8 cellular contexts compared by ENCODE assay signal in the genomic region with DNA sequence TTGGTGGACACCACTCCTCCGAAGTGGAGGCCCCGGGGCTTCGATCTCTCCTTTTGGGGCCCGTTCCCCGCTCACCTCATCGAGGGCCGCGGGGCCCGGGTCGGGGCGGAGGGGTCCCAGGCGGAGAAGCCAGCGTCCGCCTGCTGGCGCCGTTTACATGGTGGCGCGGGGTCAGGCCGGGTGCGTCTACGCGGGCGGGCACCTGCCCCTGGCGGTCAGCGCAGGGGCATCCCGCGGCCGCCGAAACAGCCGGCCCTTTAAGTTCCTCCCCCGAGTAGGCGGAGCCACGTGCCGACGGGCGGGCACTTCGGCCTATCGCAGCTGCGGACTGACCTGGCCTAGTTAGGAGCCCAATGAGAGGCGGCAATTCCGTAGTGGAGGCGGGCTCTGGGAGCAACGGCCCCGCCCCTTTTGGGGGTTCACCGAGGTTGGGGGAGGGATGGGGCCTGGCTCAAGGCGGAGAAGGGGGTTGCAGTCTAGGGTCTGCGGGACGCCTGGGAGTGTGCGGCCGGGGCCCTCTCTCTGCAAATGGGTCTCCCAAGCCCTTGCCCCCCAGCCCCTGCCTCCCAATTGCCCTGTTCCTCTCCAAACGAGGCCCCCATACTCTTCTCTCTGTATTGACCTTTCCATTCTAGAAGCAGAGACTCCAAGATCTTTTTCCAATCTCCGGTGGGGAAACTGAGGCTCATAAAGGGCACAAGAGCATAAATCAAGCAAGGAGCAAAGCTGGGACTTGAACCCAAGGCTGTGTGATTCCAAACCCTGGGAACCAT. TPM values are rescaled to one million over a fixed set of nuclear protein-coding genes. Genes with fewer than 3 reads are reported as not detected.
DNase-seq lines count a peak whose midpoint lies in the region; ATAC-seq lines count a peak whose summit lies in the region.

A gene with protein sequence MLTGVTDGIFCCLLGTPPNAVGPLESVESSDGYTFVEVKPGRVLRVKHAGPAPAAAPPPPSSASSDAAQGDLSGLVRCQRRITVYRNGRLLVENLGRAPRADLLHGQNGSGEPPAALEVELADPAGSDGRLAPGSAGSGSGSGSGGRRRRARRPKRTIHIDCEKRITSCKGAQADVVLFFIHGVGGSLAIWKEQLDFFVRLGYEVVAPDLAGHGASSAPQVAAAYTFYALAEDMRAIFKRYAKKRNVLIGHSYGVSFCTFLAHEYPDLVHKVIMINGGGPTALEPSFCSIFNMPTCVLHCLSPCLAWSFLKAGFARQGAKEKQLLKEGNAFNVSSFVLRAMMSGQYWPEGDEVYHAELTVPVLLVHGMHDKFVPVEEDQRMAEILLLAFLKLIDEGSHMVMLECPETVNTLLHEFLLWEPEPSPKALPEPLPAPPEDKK (minus strand): TSS at position 259 of the 773 bp plus-strand sequence. CDS start 1,809 bp downstream, outside the sequence.

- H3K27me3 Mint-ChIP-seq in IgD-negative memory B cell = no peaks in the 10 kb centered on the region
- H3K27me3 Mint-ChIP-seq in activated T-cell treated with anti-CD3 and anti-CD28 coated beads, Interleukin-2, amount 50 U/mL, for 24 hours = no peaks in the 10 kb centered on the region

- H3K36me3 ChIP-seq in esophagus (ENCODE audit: control insufficient read depth in 2 of 2, insufficient read depth in 2 of 2, low read length in 1 of 2) = peaks cover 0 to 3% of the 10 kb centered on the region in 2 donors
- H3K36me3 ChIP-seq in mucosa of stomach (ENCODE audit: control insufficient read depth, insufficient read depth, low read length) = no peaks in the 10 kb centered on the region

- H3K27me3 ChIP-seq in esophagus (ENCODE audit: control insufficient read depth in 1 of 2, insufficient read depth in 2 of 2, low read length in 2 of 2) (no peaks in the 10 kb centered on the region), mucosa of stomach (ENCODE audit: control insufficient read depth, insufficient read depth, low read length) (no peaks in the 10 kb centered on the region)

- H3K27ac ChIP-seq in esophagus (ENCODE audit: low read depth in 2 of 2, low read length in 1 of 2) = peak within 1 kb of the TSS; percentile 48 to 62

- peak; percentile 60 for ATAC-seq in GM21447 (IDR thresholded peaks at IDR 0.05; ENCODE audit: unreplicated experiment)

- peak within 1 kb of the TSS; percentile 75 for H3K9ac ChIP-seq in mucosa of stomach (ENCODE audit: low read length)

- H3K36me3 Mint-ChIP-seq in IgD-negative memory B cell = no peaks in the 10 kb centered on the region
- H3K36me3 Mint-ChIP-seq in activated T-cell treated with anti-CD3 and anti-CD28 coated beads, Interleukin-2, amount 50 U/mL, for 24 hours (ENCODE audit: low read depth) = peaks cover 24% of the 10 kb centered on the region

- WGBS in esophagus, 2 donors = 1% methylated on average over 51 to 52 of the region's 52 CpGs

- H3K4me3 ChIP-seq in esophagus (ENCODE audit: low read depth in 1 of 2, low read length in 2 of 2) (peak within 1 kb of the TSS; percentile 62 to 68), mucosa of stomach (ENCODE audit: low read length) (peak within 1 kb of the TSS; percentile 36)

- H3K9me3 ChIP-seq in esophagus (ENCODE audit: control insufficient read depth in 2 of 2, insufficient read depth in 1 of 2, low read depth in 1 of 2, low read length in 1 of 2) (no peaks in the 10 kb centered on the region), mucosa of stomach (ENCODE audit: control insufficient read depth, low read length) (no peaks in the 10 kb centered on the region)

- no peaks in the 10 kb centered on the region for H3K9me3 Mint-ChIP-seq in IgD-negative memory B cell
- no peaks in the 10 kb centered on the region for H3K9me3 Mint-ChIP-seq in activated T-cell treated with anti-CD3 and anti-CD28 coated beads, Interleukin-2, amount 50 U/mL, for 24 hours

- peaks cover 0 to 8% of the 10 kb centered on the region in 2 donors for H3K4me1 ChIP-seq in esophagus (ENCODE audit: control insufficient read depth in 2 of 2, insufficient read depth in 2 of 2, low read length in 1 of 2)
- peaks cover 32% of the 10 kb centered on the region for H3K4me1 ChIP-seq in mucosa of stomach (ENCODE audit: control insufficient read depth, insufficient read depth, low read length)

- peak within 1 kb of the TSS; percentile 77 to 100 (median 90) for H3K4me3 Mint-ChIP-seq in IgD-negative memory B cell
- peak within 1 kb of the TSS; percentile 70 for H3K4me3 Mint-ChIP-seq in activated T-cell treated with anti-CD3 and anti-CD28 coated beads, Interleukin-2, amount 50 U/mL, for 24 hours

- DNase-seq in DMS 273 (lab: John Stamatoyannopoulos, UW; ENCODE audit: unreplicated experiment) (peak; percentile 98), OCI-M1 (lab: John Stamatoyannopoulos, UW) (peak; percentile 99)
- DNase-seq in activated T-cell treated with anti-CD3 and anti-CD28 coated beads, Interleukin-2, amount 50 U/mL, for 24 hours = peak; percentile 95
- DNase-seq in stimulated activated CD8-positive, alpha-beta memory T cell treated with anti-CD3 and anti-CD28 coated beads, Interleukin-4, amount 100 ng/mL, for 4 hours (ENCODE audit: low read depth in 2 of 2, low spot score in 1 of 2) = peak; percentile 82 to 85

- peaks cover 27 to 28% (median 28%) of the 10 kb centered on the region in 3 donors for H3K4me1 Mint-ChIP-seq in IgD-negative memory B cell
- H3K4me1 Mint-ChIP-seq in activated T-cell treated with anti-CD3 and anti-CD28 coated beads, Interleukin-2, amount 50 U/mL, for 24 hours (ENCODE audit: low read depth) = peaks cover 37% of the 10 kb centered on the region

- peak within 1 kb of the TSS in 2 of 3 donors; percentile 71 to 94 for H3K27ac Mint-ChIP-seq in IgD-negative memory B cell
- H3K27ac Mint-ChIP-seq in activated T-cell treated with anti-CD3 and anti-CD28 coated beads, Interleukin-2, amount 50 U/mL, for 24 hours = no peak within 1 kb of the TSS

RNA-seq across cellular contexts. Expression of the gene that starts here (rescaled TPM):
- polyA plus RNA-seq in IgD-negative memory B cell (8.5 TPM), esophagus (1 to 10 TPM; 3.4 to 4.5 TPM)

Comparison
In these comparisons a context has a peak if more than half of its experiments do, and no peak if none do; other contexts are left out.
1. Peak in every context shown above with its lines: DNase-seq, ATAC-seq, H3K4me3 ChIP-seq and H3K27ac ChIP-seq.